Comparison of ENCODE assay signal across 19 cellular contexts in the genomic region with DNA sequence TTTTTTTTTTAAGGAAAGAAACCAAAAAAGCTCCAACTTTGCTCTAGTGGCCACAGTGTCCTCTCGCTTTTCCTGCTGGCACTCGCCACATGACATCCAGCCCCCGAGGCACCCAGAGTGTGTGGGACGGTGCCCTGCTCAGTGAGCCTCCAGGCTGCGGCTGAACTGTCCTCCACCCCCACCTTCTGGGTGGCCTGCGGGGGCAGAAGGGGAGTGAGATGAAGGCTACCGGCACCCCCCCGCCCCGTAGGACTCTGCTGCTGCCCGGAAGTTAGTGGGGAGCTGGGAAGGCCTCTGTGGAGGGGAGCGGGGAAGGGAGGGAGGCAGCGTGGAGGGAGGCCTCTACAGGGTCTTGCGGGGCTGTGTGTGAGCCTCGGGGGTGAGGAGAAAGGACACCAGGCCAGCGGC.
DNase-seq lines count a peak whose midpoint lies in the region; FAIRE-seq and TF ChIP-seq lines count a peak whose summit lies in the region.
"Had no signal": no experiment of that assay in that cellular context is flagged by ENCODE, and none has a peak within 500 bp of the region (broad histone marks: within the 10 kb centered on the region; RNA-seq: fewer than 3 reads in every experiment).

No MANE protein-coding gene starts in this region.

- H3K4me3 ChIP-seq in H7 (ENCODE audit: insufficient read depth, low read depth, low read length), result peak overlapping the region; percentile 51; the same call in 1 of the 2 replicates
- no peak overlapping the region for H3K4me3 ChIP-seq in astrocyte (ENCODE audit: insufficient read depth, low read depth, low read length)
- peak overlapping the region; percentile 69 for H3K4me3 ChIP-seq in iPS-18a (ENCODE audit: low read length)
- peak overlapping the region; percentile 65 for H3K4me3 ChIP-seq in osteoblast (ENCODE audit: insufficient read depth, low read length)

- H2AFZ ChIP-seq in astrocyte (ENCODE audit: low read depth, low read length) (no peak overlapping the region), osteoblast (ENCODE audit: low read length) (no peak overlapping the region)

- H3K4me1 ChIP-seq in astrocyte (ENCODE audit: insufficient read depth, low read length), result peaks cover 4% of the 10 kb centered on the region
- peaks cover 19% of the 10 kb centered on the region for H3K4me1 ChIP-seq in iPS-18a (ENCODE audit: control insufficient read depth, low read depth, low read length)
- peaks cover 7% of the 10 kb centered on the region for H3K4me1 ChIP-seq in osteoblast (ENCODE audit: insufficient read depth, low read length)

- H3K4me3 Mint-ChIP-seq in astrocyte (ENCODE audit: unreplicated experiment), result peak overlapping the region; percentile 50
- H3K4me3 Mint-ChIP-seq: IgD-negative memory B cell, memory B cell had no signal

- peaks cover 10% of the 10 kb centered on the region for H3K4me1 Mint-ChIP-seq in astrocyte (ENCODE audit: low read depth, unreplicated experiment)
- H3K4me1 Mint-ChIP-seq: IgD-negative memory B cell had no signal

- peaks cover 2% of the 10 kb centered on the region for H3K36me3 Mint-ChIP-seq in astrocyte (ENCODE audit: low read depth, unreplicated experiment)
- H3K36me3 Mint-ChIP-seq: IgD-negative memory B cell, memory B cell had no signal

- DNase-seq in H7, result peak; percentile 81
- DNase-seq in astrocyte (ENCODE audit: low read depth), result no peak
- DNase-seq in osteoblast (ENCODE audit: insufficient read length, low spot score, missing footprints), result peak; percentile 51
- DNase-seq in SHP77 treated with DMSO at 0.1 percent for 48 hours (lab: John Stamatoyannopoulos, UW), result no peak
- no peak for DNase-seq in GM13977 (ENCODE audit: low spot score)
- DNase-seq in activated T-cell treated with anti-CD3 and anti-CD28 coated beads for 4 hours, result no peak
- no peak for DNase-seq in NCI-H748 (lab: John Stamatoyannopoulos, UW; ENCODE audit: unreplicated experiment)
- DNase-seq: activated CD4-positive, CD25-positive, alpha-beta regulatory T cell treated with anti-CD3 and anti-CD28 coated beads, Interleukin-2, amount 50 U/mL, for 72 hours; aorta; NCI-H2081; NCI-H510A treated with DMSO at 0.1 percent for 48 hours; OCI-M1; stimulated activated CD4-positive, alpha-beta T cell treated with anti-CD3 and anti-CD28 coated beads, Interleukin-2, amount 100 ng/mL, for 48 hours had no signal

- H3K9me3 ChIP-seq in astrocyte (ENCODE audit: insufficient read depth, low read depth, low read length) (no peaks in the 10 kb centered on the region), iPS-18a (ENCODE audit: control insufficient read depth, low read depth, low read length) (no peaks in the 10 kb centered on the region), osteoblast (ENCODE audit: low read depth, low read length) (no peaks in the 10 kb centered on the region)
- H3K9me3 ChIP-seq: gastroesophageal sphincter had no signal

- FAIRE-seq in astrocyte (lab: Jason Lieb, UNC), result no peak
- FAIRE-seq: colon, keratinocyte had no signal

- H3K27ac ChIP-seq in astrocyte (ENCODE audit: low read depth, low read length) (no peak overlapping the region), iPS-18a (ENCODE audit: low read length) (no peak overlapping the region), osteoblast (ENCODE audit: low read depth, low read length) (no peak overlapping the region)
- H3K27ac ChIP-seq: gastroesophageal sphincter had no signal

- H3K36me3 ChIP-seq in H7 (replicated peaks; ENCODE audit: control insufficient read depth, insufficient read depth, low read length) (peaks cover 1% of the 10 kb centered on the region), astrocyte (ENCODE audit: insufficient read depth, low read length) (no peaks in the 10 kb centered on the region), iPS-18a (ENCODE audit: control insufficient read depth, low read depth, low read length) (no peaks in the 10 kb centered on the region), osteoblast (ENCODE audit: insufficient read depth, low read length) (no peaks in the 10 kb centered on the region)
- H3K36me3 ChIP-seq: gastroesophageal sphincter had no signal

- H3K27me3 ChIP-seq in H7 (ENCODE audit: control insufficient read depth, insufficient read depth, low read length) (peaks cover 5% of the 10 kb centered on the region; the same call in 1 of the 2 replicates), astrocyte (ENCODE audit: insufficient read depth, low read length) (peaks cover 5% of the 10 kb centered on the region), iPS-18a (ENCODE audit: control insufficient read depth, insufficient read depth, low read length) (peaks cover 10% of the 10 kb centered on the region), osteoblast (ENCODE audit: insufficient read depth, low read length) (peaks cover 14% of the 10 kb centered on the region)

- H3K9me3 Mint-ChIP-seq in astrocyte (ENCODE audit: unreplicated experiment), result peaks cover 7% of the 10 kb centered on the region
- H3K9me3 Mint-ChIP-seq: IgD-negative memory B cell had no signal

- H3K27ac Mint-ChIP-seq in astrocyte (ENCODE audit: unreplicated experiment), result no peak overlapping the region
- H3K27ac Mint-ChIP-seq: IgD-negative memory B cell, memory B cell had no signal

- in situ Hi-C loops in GM13977 (cut with MboI; ENCODE audit: low pct_unique_long_range_greater_than_20kb, low sequenced_read_pairs, unreplicated experiment), result no loop called here

- H3K9ac ChIP-seq in astrocyte (ENCODE audit: low read length), result no peak overlapping the region
- peak overlapping the region; percentile 60 for H3K9ac ChIP-seq in iPS-18a (ENCODE audit: low read length)

- no peaks in the 10 kb centered on the region for H3K79me2 ChIP-seq in astrocyte (ENCODE audit: insufficient read depth, low read length)
- no peaks in the 10 kb centered on the region for H3K79me2 ChIP-seq in osteoblast (ENCODE audit: insufficient read depth, low read length)

- H3K4me2 ChIP-seq in astrocyte (ENCODE audit: low read length) (peak overlapping the region; percentile 86), osteoblast (ENCODE audit: insufficient read depth, low read length) (peak overlapping the region; percentile 73)

- TF ChIP-seq CTCF in astrocyte (IDR thresholded peaks at IDR 0.05; ENCODE audit: insufficient read depth, low read depth, low read length) (no peak), osteoblast (IDR thresholded peaks at IDR 0.05; ENCODE audit: extremely low read depth, low read depth, low read length) (no peak), GM13977 (IDR thresholded peaks at IDR 0.05; ENCODE audit: extremely low read depth, insufficient read depth, missing control alignments) (no peak)

- no peaks in the 10 kb centered on the region for H4K20me1 ChIP-seq in astrocyte (ENCODE audit: insufficient read depth, low read length)
- H4K20me1 ChIP-seq in osteoblast (ENCODE audit: insufficient read depth, low read length), result no peaks in the 10 kb centered on the region

- H3K27me3 Mint-ChIP-seq in astrocyte (ENCODE audit: low read depth, unreplicated experiment), result peaks cover 58% of the 10 kb centered on the region

Comparison
In these comparisons a context has a peak if more than half of its experiments do, and no peak if none do; other contexts are left out.
1. DNase-seq: peak in H7 (single experiment) and osteoblast (single experiment); none in astrocyte (single experiment), SHP77 treated with DMSO at 0.1 percent for 48 hours (single experiment), GM13977 (single experiment), activated T-cell treated with anti-CD3 and anti-CD28 coated beads for 4 hours (single experiment) and NCI-H748 (single experiment).